18 cellular contexts compared by ENCODE assay signal in the genomic region with DNA sequence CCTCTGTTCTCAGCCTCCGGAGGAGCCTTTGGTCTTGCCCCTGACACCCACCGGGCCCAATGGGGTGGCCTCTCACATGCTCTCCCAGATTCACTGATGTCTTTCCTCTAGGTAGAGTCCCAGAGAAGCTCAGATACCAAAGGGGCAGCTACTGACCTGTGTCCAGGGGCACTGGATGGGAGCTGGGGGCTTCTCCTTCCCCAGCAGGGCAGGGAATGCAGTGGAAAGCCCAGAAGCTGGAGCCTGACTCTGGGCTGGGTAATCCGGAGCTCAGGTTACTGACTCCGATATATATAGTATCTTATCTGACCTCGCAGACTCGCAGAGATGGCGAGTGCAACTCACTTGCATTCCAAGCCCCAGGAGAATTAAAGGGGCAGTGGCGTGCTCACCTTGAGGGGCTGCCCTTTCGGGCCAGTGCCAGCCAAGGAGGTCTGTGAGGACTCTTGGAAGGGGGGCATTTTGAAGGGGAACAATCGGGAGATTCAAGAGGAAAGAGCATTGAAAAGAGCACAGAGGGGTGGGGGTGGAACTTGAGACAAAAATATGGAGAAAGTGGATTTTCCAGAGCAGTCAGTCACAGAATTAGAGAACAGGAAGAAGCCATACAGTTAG. TPM values are rescaled to one million over a fixed set of nuclear protein-coding genes. Genes with fewer than 3 reads are reported as not detected.
DNase-seq lines count a peak whose midpoint lies in the region; ATAC-seq, FAIRE-seq and TF ChIP-seq lines count a peak whose summit lies in the region.
"Had no signal": no experiment of that assay in that cellular context is flagged by ENCODE, and none has a peak within 500 bp of the region (broad histone marks: within the 10 kb centered on the region; RNA-seq: fewer than 3 reads in every experiment).

No MANE protein-coding gene starts in this region.

- TF ChIP-seq CTCF in astrocyte (IDR thresholded peaks at IDR 0.05; ENCODE audit: insufficient read depth, low read depth, low read length): no peak
- no peak for TF ChIP-seq CTCF in psoas muscle (IDR thresholded peaks at IDR 0.05)
- TF ChIP-seq CTCF in prostate gland (IDR thresholded peaks at IDR 0.05): no peak
- no peak for TF ChIP-seq CTCF in foreskin keratinocyte (conservative IDR thresholded peaks at IDR 0.05)

- peak; percentile 32 to 58 (median 44) for ATAC-seq in psoas muscle
- ATAC-seq in HG03342 (IDR thresholded peaks at IDR 0.05; ENCODE audit: unreplicated experiment): no peak
- ATAC-seq in GM19324 (IDR thresholded peaks at IDR 0.05; ENCODE audit: low FRiP score, unreplicated experiment): no peak
- ATAC-seq in foreskin keratinocyte: no peak

- WGBS in HUES64: 32% methylated on average over 10 of the region's 10 CpGs
- 18 to 25% (median 24%) methylated on average over 10 of the region's 10 CpGs for WGBS in psoas muscle, 3 donors
- WGBS in prostate gland: 69% methylated on average over 10 of the region's 10 CpGs

- peak overlapping the region; percentile 50 for H3K4me3 Mint-ChIP-seq in astrocyte (ENCODE audit: unreplicated experiment)
- H3K4me3 Mint-ChIP-seq: activated T-cell treated with anti-CD3 and anti-CD28 coated beads, Interleukin-2, amount 50 U/mL, for 24 hours; dendritic cell treated with granulocyte-macrophage colony-stimulating factor and Interleukin-4, amounts not matched to agents 40 ng/mL and 50 ng/mL, for 4 days had no signal

- no peak for FAIRE-seq in astrocyte (lab: Jason Lieb, UNC)
- FAIRE-seq: GM19239, urothelium cell line had no signal

- no peaks in the 10 kb centered on the region for H3K36me3 Mint-ChIP-seq in astrocyte (ENCODE audit: low read depth, unreplicated experiment)

- no peak overlapping the region for H2AFZ ChIP-seq in astrocyte (ENCODE audit: low read depth, low read length)

- peaks cover 2% of the 10 kb centered on the region for H3K9me3 Mint-ChIP-seq in astrocyte (ENCODE audit: unreplicated experiment)
- H3K9me3 Mint-ChIP-seq: activated T-cell treated with anti-CD3 and anti-CD28 coated beads, Interleukin-2, amount 50 U/mL, for 24 hours; dendritic cell treated with granulocyte-macrophage colony-stimulating factor and Interleukin-4, amounts not matched to agents 40 ng/mL and 50 ng/mL, for 4 days had no signal

- no peaks in the 10 kb centered on the region for H4K20me1 ChIP-seq in astrocyte (ENCODE audit: insufficient read depth, low read length)

- H3K27ac ChIP-seq in HUES64 (ENCODE audit: low read depth, low read length): peak overlapping the region; percentile 78; the same call in 1 of the 2 replicates
- H3K27ac ChIP-seq in astrocyte (ENCODE audit: low read depth, low read length): no peak overlapping the region
- no peak overlapping the region for H3K27ac ChIP-seq in iPS-18a (ENCODE audit: low read length)
- peak overlapping the region; percentile 97 for H3K27ac ChIP-seq in psoas muscle
- H3K27ac ChIP-seq in prostate gland: no peak overlapping the region
- H3K27ac ChIP-seq in foreskin keratinocyte: no peak overlapping the region
- H3K27ac ChIP-seq: C4-2B had no signal

- no peak overlapping the region for H3K9ac ChIP-seq in HUES64 (ENCODE audit: low read depth, low read length)
- no peak overlapping the region for H3K9ac ChIP-seq in astrocyte (ENCODE audit: low read length)
- no peak overlapping the region for H3K9ac ChIP-seq in iPS-18a (ENCODE audit: low read length)

- intact Hi-C loops in psoas muscle (cut with DNase I) (no loop called here), prostate gland (cut with DNase I) (loop anchor here (10.0 kb wide), 1 partner anchor 356 kb away; no protein-coding TSS in a partner anchor)

- H3K4me3 ChIP-seq in HUES64 (ENCODE audit: low read length) (peak overlapping the region; percentile 13; the same call in 1 of the 2 replicates), astrocyte (ENCODE audit: insufficient read depth, low read depth, low read length) (no peak overlapping the region), iPS-18a (ENCODE audit: low read length) (peak overlapping the region; percentile 21), psoas muscle (peak overlapping the region; percentile 84), prostate gland (no peak overlapping the region)

- H3K27ac Mint-ChIP-seq in astrocyte (ENCODE audit: unreplicated experiment): peak overlapping the region; percentile 74
- H3K27ac Mint-ChIP-seq: activated T-cell treated with anti-CD3 and anti-CD28 coated beads, Interleukin-2, amount 50 U/mL, for 24 hours; dendritic cell treated with granulocyte-macrophage colony-stimulating factor and Interleukin-4, amounts not matched to agents 40 ng/mL and 50 ng/mL, for 4 days had no signal

- H3K27me3 Mint-ChIP-seq in astrocyte (ENCODE audit: low read depth, unreplicated experiment): peaks cover 5% of the 10 kb centered on the region
- H3K27me3 Mint-ChIP-seq: activated T-cell treated with anti-CD3 and anti-CD28 coated beads, Interleukin-2, amount 50 U/mL, for 24 hours had no signal

- H3K9me3 ChIP-seq in HUES64 (ENCODE audit: insufficient read depth, low read depth, low read length): no peaks in the 10 kb centered on the region
- H3K9me3 ChIP-seq in astrocyte (ENCODE audit: insufficient read depth, low read depth, low read length): no peaks in the 10 kb centered on the region
- no peaks in the 10 kb centered on the region for H3K9me3 ChIP-seq in iPS-18a (ENCODE audit: control insufficient read depth, low read depth, low read length)
- no peaks in the 10 kb centered on the region for H3K9me3 ChIP-seq in psoas muscle
- H3K9me3 ChIP-seq in prostate gland: no peaks in the 10 kb centered on the region

- H3K4me1 ChIP-seq in HUES64 (ENCODE audit: insufficient read depth, low read length) (peaks cover 57% of the 10 kb centered on the region), astrocyte (ENCODE audit: insufficient read depth, low read length) (peaks cover 30% of the 10 kb centered on the region), iPS-18a (ENCODE audit: control insufficient read depth, low read depth, low read length) (peaks cover 53% of the 10 kb centered on the region), psoas muscle (peaks cover 59% of the 10 kb centered on the region), prostate gland (replicated peaks) (peaks cover 14% of the 10 kb centered on the region), foreskin keratinocyte (peaks cover 13% of the 10 kb centered on the region)

- no peak for TF ChIP-seq POLR2A in prostate gland (IDR thresholded peaks at IDR 0.05)

- peaks cover 15% of the 10 kb centered on the region for H3K4me1 Mint-ChIP-seq in astrocyte (ENCODE audit: low read depth, unreplicated experiment)

- no peaks in the 10 kb centered on the region for H3K79me2 ChIP-seq in astrocyte (ENCODE audit: insufficient read depth, low read length)

- DNase-seq in astrocyte (ENCODE audit: low read depth) (no peak), psoas muscle (peak; percentile 21 to 83), prostate gland (ENCODE audit: low spot score) (no peak), foreskin keratinocyte (no peak)
- DNase-seq: activated CD4-positive, alpha-beta T cell treated with anti-CD3 and anti-CD28 coated beads, Interleukin-2, amount 50 U/mL, for 1 hour; activated T-cell treated with anti-CD3 and anti-CD28 coated beads, Interleukin-2, amount 50 U/mL, for 24 hours; amniotic stem cell; midbrain; NCI-H446 treated with DMSO at 0.1 percent for 48 hours; T-helper 1 cell had no signal

- H3K36me3 ChIP-seq in HUES64 (ENCODE audit: insufficient read depth, low read length): no peaks in the 10 kb centered on the region
- H3K36me3 ChIP-seq in astrocyte (ENCODE audit: insufficient read depth, low read length): no peaks in the 10 kb centered on the region
- H3K36me3 ChIP-seq in iPS-18a (ENCODE audit: control insufficient read depth, low read depth, low read length): no peaks in the 10 kb centered on the region
- H3K36me3 ChIP-seq in psoas muscle (ENCODE audit: insufficient read depth in 1 of 2, low read depth in 1 of 2): no peaks in the 10 kb centered on the region
- H3K36me3 ChIP-seq in prostate gland: no peaks in the 10 kb centered on the region

- H3K4me2 ChIP-seq in astrocyte (ENCODE audit: low read length): no peak overlapping the region

- H3K27me3 ChIP-seq in HUES64 (ENCODE audit: insufficient read depth, low read length) (peaks cover 13% of the 10 kb centered on the region), astrocyte (ENCODE audit: insufficient read depth, low read length) (peaks cover 2% of the 10 kb centered on the region), iPS-18a (ENCODE audit: control insufficient read depth, insufficient read depth, low read length) (peaks cover 14% of the 10 kb centered on the region), psoas muscle (ENCODE audit: insufficient read depth in 3 of 3, low read length in 2 of 3) (no peaks in the 10 kb centered on the region), prostate gland (replicated peaks; ENCODE audit: insufficient read depth) (no peaks in the 10 kb centered on the region), foreskin keratinocyte (peaks cover 2% of the 10 kb centered on the region)

RNA-seq across cellular contexts. Expression of gene USP2, which starts 2.5 kb away (rescaled TPM):
- polyA plus RNA-seq in HUES64 (2013, experiment 1 of 2): 3.9 TPM
- polyA plus RNA-seq in HUES64 (2013, experiment 2 of 2): 3.6 TPM
- total RNA-seq in astrocyte (6.5 and 6.7 TPM in 2 replicates), psoas muscle (100 to 1,000 TPM in 3 of 4 donors, 10 to 100 TPM in 1; 75.8 to 210 (median 156) TPM), prostate gland (10 to 100 TPM in 1 of 2 donors, 1 to 10 TPM in 1; 2.3 to 10.8 TPM), foreskin keratinocyte (0.27 and 0.42 TPM in 2 replicates)
- polyA plus RNA-seq in psoas muscle (10 to 100 TPM; 49.0 to 76.4 (median 57.4) TPM), foreskin keratinocyte (0.26 and 0.45 TPM in 2 replicates)

RNA-seq across cellular contexts. Expression of gene MFRP, which starts 32.5 kb away (rescaled TPM):
- not detected for polyA plus RNA-seq in HUES64 (2013, experiment 1 of 2)
- polyA plus RNA-seq in HUES64 (2013, experiment 2 of 2): not detected
- not detected in 2 replicates for total RNA-seq in astrocyte
- total RNA-seq in psoas muscle: not detected
- under 1 TPM in 2 of 3 donors, not detected in 1; 0.01 to 0.05 TPM for polyA plus RNA-seq in psoas muscle
- not detected for total RNA-seq in prostate gland
- not detected in 2 replicates for total RNA-seq in foreskin keratinocyte
- not detected in 2 replicates for polyA plus RNA-seq in foreskin keratinocyte

RNA-seq across cellular contexts. Expression of gene C1QTNF5, which starts 38.3 kb away (rescaled TPM):
- 1.1 TPM for polyA plus RNA-seq in HUES64 (2013, experiment 1 of 2)
- 2.3 TPM for polyA plus RNA-seq in HUES64 (2013, experiment 2 of 2)
- total RNA-seq in astrocyte: 5.6 and 6.3 TPM in 2 replicates
- total RNA-seq in psoas muscle: 10 to 100 TPM in 1 of 4 donors, 1 to 10 TPM in 3; 5.3 to 11.6 (median 8.8) TPM
- polyA plus RNA-seq in psoas muscle: 10 to 100 TPM in 1 of 3 donors, 1 to 10 TPM in 2; 3.2 to 12.0 (median 4.7) TPM
- 10 to 100 TPM; 15.3 to 20.2 TPM for total RNA-seq in prostate gland
- total RNA-seq in foreskin keratinocyte: not detected in 2 replicates
- 0.03 and 0.07 TPM in 2 replicates for polyA plus RNA-seq in foreskin keratinocyte

RNA-seq across cellular contexts. Expression of gene THY1, which starts 44.0 kb away (rescaled TPM):
- polyA plus RNA-seq in HUES64 (2013, experiment 1 of 2): 283 TPM
- polyA plus RNA-seq in HUES64 (2013, experiment 2 of 2): 308 TPM
- total RNA-seq in astrocyte (104 and 129 TPM in 2 replicates), psoas muscle (1 to 10 TPM in 3 of 4 donors, under 1 TPM in 1; 0.42 to 2.1 (median 1.4) TPM), prostate gland (10 to 100 TPM in 1 of 2 donors, 1 to 10 TPM in 1; 3.3 to 39.7 TPM), foreskin keratinocyte (15.2 and 51.6 TPM in 2 replicates)
- polyA plus RNA-seq in psoas muscle (1 to 10 TPM in 1 of 3 donors, under 1 TPM in 2; 0.93 to 6.4 (median 1.00) TPM), foreskin keratinocyte (16.4 and 52.0 TPM in 2 replicates)

RNA-seq across cellular contexts. Expression of gene RNF26, which starts 44.6 kb away (rescaled TPM):
- polyA plus RNA-seq in HUES64 (2013, experiment 1 of 2): 43.1 TPM
- 56.8 TPM for polyA plus RNA-seq in HUES64 (2013, experiment 2 of 2)
- total RNA-seq in astrocyte (31.8 and 33.3 TPM in 2 replicates), psoas muscle (1 to 10 TPM; 6.1 to 8.8 (median 7.5) TPM), prostate gland (10 to 100 TPM; 17.6 to 34.2 TPM), foreskin keratinocyte (30.1 and 35.2 TPM in 2 replicates)
- polyA plus RNA-seq in psoas muscle (1 to 10 TPM; 5.8 to 8.9 (median 7.1) TPM), foreskin keratinocyte (41.0 and 49.9 TPM in 2 replicates)

Comparison
In these comparisons a context has a peak if more than half of its experiments do, and no peak if none do; other contexts are left out.
1. H3K27ac ChIP-seq: peak in HUES64 (single experiment) and psoas muscle (single experiment); none in astrocyte (single experiment), iPS-18a (single experiment), prostate gland (0 of 2) and foreskin keratinocyte (single experiment).
2. H3K4me3 ChIP-seq: peak in HUES64 (single experiment), iPS-18a (single experiment) and psoas muscle (single experiment); none in astrocyte (single experiment) and prostate gland (0 of 2).
3. DNase-seq: peak in psoas muscle (2 of 2); none in astrocyte (single experiment), prostate gland (single experiment) and foreskin keratinocyte (0 of 2).
4. ATAC-seq: peak in psoas muscle (4 of 4); none in HG03342 (single experiment), GM19324 (single experiment) and foreskin keratinocyte (single experiment).